11 cellular contexts compared by ENCODE assay signal in the genomic region with DNA sequence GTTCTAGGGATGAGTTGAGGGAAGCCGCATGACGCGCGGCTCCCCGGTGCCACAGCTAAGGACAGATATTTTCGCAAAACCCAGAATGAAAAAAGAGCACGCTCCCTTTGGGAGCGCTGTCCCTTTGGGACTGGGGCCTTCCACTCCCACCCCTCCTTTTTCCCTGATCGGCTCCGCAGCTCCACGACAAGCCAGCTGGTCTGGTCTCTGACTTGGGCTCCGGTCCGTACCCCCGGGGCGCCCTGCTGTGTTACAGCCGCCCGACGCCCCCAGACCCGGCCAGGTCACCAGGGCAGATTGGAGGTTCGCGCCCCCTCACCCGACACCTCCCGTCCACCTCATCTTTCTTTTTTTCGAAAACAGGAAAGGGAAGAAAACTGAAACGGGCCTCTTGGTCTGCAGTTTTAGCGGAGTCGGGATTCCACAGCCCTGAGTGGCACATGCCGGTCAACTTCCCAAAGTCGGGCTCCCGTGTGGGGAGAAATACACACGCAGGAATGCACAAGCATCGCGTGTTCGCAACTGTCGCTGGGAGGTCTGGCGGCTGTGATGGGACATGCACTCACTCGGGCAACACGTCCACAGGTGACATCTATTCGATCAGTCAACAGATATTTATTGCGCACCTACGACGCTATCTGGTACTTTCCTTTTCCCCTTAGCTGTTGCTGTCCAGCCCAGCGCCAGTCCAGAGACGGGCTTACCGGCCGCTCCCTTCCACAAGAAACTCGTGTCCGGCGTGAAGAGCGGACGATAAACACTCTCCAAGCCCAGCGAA. TPM values are rescaled to one million over a fixed set of nuclear protein-coding genes. Genes with fewer than 3 reads are reported as not detected.
A peak's percentile ranks its signal among the peaks of the same experiment; 100 is the strongest.
DNase-seq lines count a peak whose midpoint lies in the region; ATAC-seq, FAIRE-seq and TF ChIP-seq lines count a peak whose summit lies in the region.
"Had no signal": no experiment of that assay in that cellular context is flagged by ENCODE, and none has a peak within 500 bp of the region (broad histone marks: within the 10 kb centered on the region; RNA-seq: fewer than 3 reads in every experiment).

No MANE protein-coding gene starts in this region.

- no peak overlapping the region for H3K27ac ChIP-seq in left ventricle myocardium inferior (replicated peaks)
- peak overlapping the region; percentile 50 to 74 (median 62) for H3K27ac ChIP-seq in pancreas
- H3K27ac ChIP-seq: neutrophil had no signal

- peaks cover 53% of the 10 kb centered on the region for H3K4me1 ChIP-seq in left ventricle myocardium inferior
- peaks cover 0 to 7% (median 0%) of the 10 kb centered on the region in 3 donors for H3K4me1 ChIP-seq in pancreas

- DNase-seq in AG20443 (ENCODE audit: low spot score) (peak; percentile 41), left ventricle myocardium inferior (no peak), pancreas (peak in 2 of 6 donors; percentile 28 to 39), GDM1 (lab: John Stamatoyannopoulos, UW) (no peak), CD14-positive monocyte (ENCODE audit: low spot score) (no peak), DMS 273 (lab: John Stamatoyannopoulos, UW; ENCODE audit: unreplicated experiment) (no peak), kidney glomerular epithelial cell (lab: John Stamatoyannopoulos, UW) (no peak)
- DNase-seq: activated CD4-positive, alpha-beta T cell treated with anti-CD3 and anti-CD28 coated beads for 36 hours; effector CD4-positive, alpha-beta T cell had no signal

- H3K9me3 Mint-ChIP-seq in CD14-positive monocyte = peaks cover 0 to 29% (median 15%) of the 10 kb centered on the region in 7 donors

- 60 to 61% methylated on average over 52 of the region's 52 CpGs for WGBS in pancreas, 2 donors

- H3K4me3 Mint-ChIP-seq in CD14-positive monocyte = peak overlapping the region in 1 of 2 donors; percentile 79
- H3K4me3 Mint-ChIP-seq: activated CD4-positive, alpha-beta T cell treated with anti-CD3 and anti-CD28 coated beads for 36 hours had no signal

- no peak for ATAC-seq in pancreas
- ATAC-seq: activated CD4-positive, alpha-beta T cell treated with anti-CD3 and anti-CD28 coated beads for 36 hours had no signal

- H3K36me3 Mint-ChIP-seq in CD14-positive monocyte = peaks cover 1 to 3% of the 10 kb centered on the region in 2 donors

- H3K27me3 ChIP-seq in left ventricle myocardium inferior (ENCODE audit: low read depth) = peaks cover 84% of the 10 kb centered on the region
- H3K27me3 ChIP-seq in pancreas = no peaks in the 10 kb centered on the region

- TF ChIP-seq CTCF in WI38 (IDR thresholded peaks at IDR 0.05; ENCODE audit: low read depth, low read length) = no peak
- TF ChIP-seq CTCF in left ventricle myocardium inferior (IDR thresholded peaks at IDR 0.05; ENCODE audit: borderline replicate concordance) = no peak
- TF ChIP-seq CTCF in pancreas (IDR thresholded peaks at IDR 0.05) = no peak
- no peak for TF ChIP-seq CTCF in CD14-positive monocyte (IDR thresholded peaks at IDR 0.05)

- no peaks in the 10 kb centered on the region for H3K9me3 ChIP-seq in left ventricle myocardium inferior (replicated peaks)
- no peaks in the 10 kb centered on the region for H3K9me3 ChIP-seq in pancreas
- H3K9me3 ChIP-seq: neutrophil had no signal

- peaks cover 4% of the 10 kb centered on the region for H3K4me1 Mint-ChIP-seq in CD14-positive monocyte

- H3K27me3 Mint-ChIP-seq in CD14-positive monocyte (ENCODE audit: low read depth in 3 of 3) = peaks cover 75 to 85% (median 81%) of the 10 kb centered on the region in 3 donors

- FAIRE-seq in pancreas (lab: Jason Lieb, UNC) = no peak

- H3K36me3 ChIP-seq in left ventricle myocardium inferior (no peaks in the 10 kb centered on the region), pancreas (no peaks in the 10 kb centered on the region)
- H3K36me3 ChIP-seq: neutrophil had no signal

- H3K27ac Mint-ChIP-seq in CD14-positive monocyte = no peak overlapping the region
- H3K27ac Mint-ChIP-seq: activated CD4-positive, alpha-beta T cell treated with anti-CD3 and anti-CD28 coated beads for 36 hours had no signal

- H3K4me3 ChIP-seq in WI38 (ENCODE audit: low read depth, low read length) (peak overlapping the region; percentile 57), left ventricle myocardium inferior (peak overlapping the region; percentile 81), pancreas (peak overlapping the region in 3 of 4 donors; percentile 26 to 92 (median 60))

- intact Hi-C loops in left ventricle myocardium inferior (cut with micrococcal nuclease) = loop anchor here (10.0 kb wide), 1 partner anchor 642 kb away; no protein-coding TSS in a partner anchor
- intact Hi-C loops in pancreas (cut with DNase I) = loop anchor here in 2 of 3 donors (10.0 kb wide), 3 partner anchors 72 to 642 kb away; no protein-coding TSS in a partner anchor
- intact Hi-C loops in CD14-positive monocyte (cut with micrococcal nuclease) = no loop called here

RNA-seq across cellular contexts. Expression of a gene that starts 3.9 kb away (rescaled TPM):
- total RNA-seq in left ventricle myocardium inferior = 15.0 TPM
- total RNA-seq in pancreas = 10 to 100 TPM; 22.7 to 76.1 (median 34.2) TPM
- 10 to 100 TPM; 26.0 to 31.9 TPM for polyA plus RNA-seq in pancreas
- not detected for polyA plus RNA-seq in CD14-positive monocyte
- total RNA-seq: activated CD4-positive, alpha-beta T cell treated with anti-CD3 and anti-CD28 coated beads for 36 hours had no signal

Comparison
In these comparisons a context has a peak if more than half of its experiments do, and no peak if none do; other contexts are left out.
1. intact Hi-C loops: an anchor here in left ventricle myocardium inferior (10.0 kb wide) and pancreas (10.0 kb wide); none called in CD14-positive monocyte.